In genomic region chr9:88400021-88400420, GRCh38 we compare ENCODE assay signal across 15 cellular contexts. TPM values are rescaled to one million over a fixed set of nuclear protein-coding genes. Genes with fewer than 3 reads are reported as not detected.
DNase-seq lines count a peak whose midpoint lies in the region; TF ChIP-seq lines count a peak whose summit lies in the region.
"Had no signal": no experiment of that assay in that cellular context is flagged by ENCODE, and none has a peak within 500 bp of the region (broad histone marks: within the 10 kb centered on the region; RNA-seq: fewer than 3 reads in every experiment).

No MANE protein-coding gene starts in this region.

- peak; percentile 38 for DNase-seq in Caki2 (ENCODE audit: low read depth)
- peak; percentile 94 for DNase-seq in NCI-H226
- no peak for DNase-seq in chondrocyte (ENCODE audit: low spot score)
- DNase-seq in mesothelial cell of epicardium (ENCODE audit: low spot score in 2 of 2, unreplicated experiment in 2 of 2) = no peak
- no peak for DNase-seq in RPMI8226
- DNase-seq in Karpas-422 = no peak
- no peak for DNase-seq in cerebellum (ENCODE audit: low spot score)
- DNase-seq in ureter (ENCODE audit: low spot score) = no peak
- DNase-seq: activated T-cell treated with anti-CD3 and anti-CD28 coated beads, Interleukin-2, amount 50 U/mL, for 1 hour; CD4-positive, alpha-beta memory T cell; naive thymus-derived CD8-positive, alpha-beta T cell; NCI-H2029; OCI-M1; stimulated activated naive B cell treated with anti-CD40 and anti-IgM and Interleukin-4, amounts not matched to agents 10 μg/mL and 1 μg/mL and 100 μg/mL, for 72 hours had no signal

- peaks cover 70% of the 10 kb centered on the region for H3K4me1 Mint-ChIP-seq in chondrocyte (ENCODE audit: low read depth)
- peaks cover 28% of the 10 kb centered on the region for H3K4me1 Mint-ChIP-seq in mesothelial cell of epicardium

- no peak overlapping the region for H3K4me3 Mint-ChIP-seq in chondrocyte (ENCODE audit: unreplicated experiment)
- no peak overlapping the region for H3K4me3 Mint-ChIP-seq in mesothelial cell of epicardium
- H3K4me3 Mint-ChIP-seq: CD4-positive, alpha-beta memory T cell; naive thymus-derived CD8-positive, alpha-beta T cell; stimulated activated naive B cell treated with anti-CD40 and anti-IgM and Interleukin-4, amounts not matched to agents 10 μg/mL and 1 μg/mL and 100 μg/mL, for 72 hours had no signal

- no peaks in the 10 kb centered on the region for H3K9me3 ChIP-seq in Karpas-422 (ENCODE audit: low read length)

- H3K4me2 ChIP-seq in Karpas-422 (ENCODE audit: low read depth, low read length, poor library complexity, severe bottlenecking) = no peak overlapping the region

- no peaks in the 10 kb centered on the region for H3K27me3 Mint-ChIP-seq in chondrocyte (ENCODE audit: low read depth)
- H3K27me3 Mint-ChIP-seq in mesothelial cell of epicardium (ENCODE audit: low read depth) = no peaks in the 10 kb centered on the region
- H3K27me3 Mint-ChIP-seq: CD4-positive, alpha-beta memory T cell; naive thymus-derived CD8-positive, alpha-beta T cell; stimulated activated naive B cell treated with anti-CD40 and anti-IgM and Interleukin-4, amounts not matched to agents 10 μg/mL and 1 μg/mL and 100 μg/mL, for 72 hours had no signal

- no peak overlapping the region for H3K4me3 ChIP-seq in Karpas-422 (ENCODE audit: low read length)
- H3K4me3 ChIP-seq: coronary artery had no signal

- H3K27ac ChIP-seq in Karpas-422 (ENCODE audit: low read length) = no peak overlapping the region
- H3K27ac ChIP-seq: coronary artery had no signal

- no peaks in the 10 kb centered on the region for H3K9me2 ChIP-seq in Karpas-422 (replicated peaks; ENCODE audit: insufficient read depth, low read length)

- peaks cover 99% of the 10 kb centered on the region for H3K79me2 ChIP-seq in Karpas-422 (ENCODE audit: low read length)

- no peak for TF ChIP-seq CTCF in chondrocyte (IDR thresholded peaks at IDR 0.05)
- TF ChIP-seq CTCF in mesothelial cell of epicardium (IDR thresholded peaks at IDR 0.05; ENCODE audit: unreplicated experiment) = no peak

- H3K27me3 ChIP-seq in Karpas-422 (ENCODE audit: low read length) = no peaks in the 10 kb centered on the region

- H3K36me3 Mint-ChIP-seq in chondrocyte (ENCODE audit: low read depth) (no peaks in the 10 kb centered on the region), mesothelial cell of epicardium (peaks cover 19% of the 10 kb centered on the region)

- H3K9ac ChIP-seq in Karpas-422 (ENCODE audit: low read length) = no peak overlapping the region

- H4K20me1 ChIP-seq in Karpas-422 (ENCODE audit: insufficient read depth, low read depth, low read length) = no peaks in the 10 kb centered on the region

- 0 out of 2 replicates have a peak, but pooled peaks cover 3% of the 10 kb centered on the region for H3K36me3 ChIP-seq in Karpas-422 (ENCODE audit: insufficient read depth, low read length)

- H3K27ac Mint-ChIP-seq in chondrocyte (ENCODE audit: unreplicated experiment) (peak overlapping the region; percentile 86), mesothelial cell of epicardium (peak overlapping the region; percentile 87)
- H3K27ac Mint-ChIP-seq: stimulated activated naive B cell treated with anti-CD40 and anti-IgM and Interleukin-4, amounts not matched to agents 10 μg/mL and 1 μg/mL and 100 μg/mL, for 72 hours had no signal

- in situ Hi-C loops in Caki2 (cut with HindIII; ENCODE audit: low pct_unique_long_range_greater_than_20kb, low sequenced_read_pairs) = no loop called here

- H2AFZ ChIP-seq in Karpas-422 (ENCODE audit: low read length) = no peak overlapping the region

- H3K9me3 Mint-ChIP-seq in chondrocyte (ENCODE audit: low read depth) (no peaks in the 10 kb centered on the region), mesothelial cell of epicardium (no peaks in the 10 kb centered on the region)

- H3K4me1 ChIP-seq in Karpas-422 (ENCODE audit: low read length) = no peaks in the 10 kb centered on the region

RNA-seq across cellular contexts. Expression of gene SPIN1, which starts 11.8 kb away (rescaled TPM):
- 83.5 and 85.7 TPM in 2 replicates for total RNA-seq in Caki2 (2014; rRNA removed; shearing (Covaris generic); ENCODE audit: low replicate concordance)
- total RNA-seq in chondrocyte = 94.9 to 110 TPM (median 103 TPM) in 3 replicates
- 181 to 194 TPM (median 187 TPM) in 3 replicates for total RNA-seq in mesothelial cell of epicardium
- total RNA-seq in Karpas-422 (2014; rRNA removed; shearing (Covaris generic); ENCODE audit: low replicate concordance) = 43.3 and 43.9 TPM in 2 replicates
- total RNA-seq in cerebellum = 186 TPM
- 77.9 TPM for total RNA-seq in ureter

Comparison
In these comparisons a context has a peak if more than half of its experiments do, and no peak if none do; other contexts are left out.
1. DNase-seq: peak in Caki2 (single experiment) and NCI-H226 (single experiment); none in chondrocyte (single experiment), mesothelial cell of epicardium (0 of 2), RPMI8226 (single experiment), Karpas-422 (single experiment), cerebellum (single experiment) and ureter (single experiment).